16 cellular contexts compared by ENCODE assay signal in the genomic region with DNA sequence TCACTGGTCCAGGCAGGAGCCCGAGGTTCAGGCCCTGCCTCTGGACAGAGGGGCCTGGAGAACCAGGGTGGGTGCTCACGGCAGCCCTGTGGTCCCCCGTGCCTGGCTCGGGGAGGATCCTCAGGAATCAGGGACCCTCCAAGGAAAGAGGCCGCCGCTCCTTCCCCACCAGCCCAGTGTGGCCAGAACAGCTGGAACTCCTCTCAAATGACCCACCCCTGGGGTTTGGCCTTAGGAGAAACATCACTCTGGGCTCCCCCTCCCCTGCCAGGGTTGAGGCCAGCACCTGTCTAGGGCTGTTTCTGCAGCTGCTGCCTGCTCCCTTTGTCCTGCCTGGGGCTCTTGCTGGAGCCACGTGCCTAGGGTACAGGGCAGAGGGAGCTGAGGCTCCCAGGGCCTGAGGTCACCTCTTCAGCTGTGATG. TPM values are rescaled to one million over a fixed set of nuclear protein-coding genes. Genes with fewer than 3 reads are reported as not detected.
DNase-seq lines count a peak whose midpoint lies in the region; ATAC-seq and TF ChIP-seq lines count a peak whose summit lies in the region.
"Had no signal": no experiment of that assay in that cellular context is flagged by ENCODE, and none has a peak within 500 bp of the region (broad histone marks: within the 10 kb centered on the region; RNA-seq: fewer than 3 reads in every experiment).

No MANE protein-coding gene starts in this region.

- H3K9ac ChIP-seq in BLaER1 = 0 out of 2 replicates have a peak overlapping the region, but pooled peaks have one; percentile 17

- no peak overlapping the region for H3K4me2 ChIP-seq in BLaER1

- no peak for ATAC-seq in HG02610 (IDR thresholded peaks at IDR 0.05; ENCODE audit: unreplicated experiment)
- no peak for ATAC-seq in left colon

- H3K4me1 ChIP-seq in BLaER1 = no peaks in the 10 kb centered on the region; the same call in 1 of the 2 replicates
- peaks cover 2% of the 10 kb centered on the region for H3K4me1 ChIP-seq in mesodermal cell (ENCODE audit: control insufficient read depth, insufficient read depth, low read length, poor library complexity, severe bottlenecking)
- H3K4me1 ChIP-seq in breast epithelium = no peaks in the 10 kb centered on the region

- H3K9me3 ChIP-seq in BLaER1 = no peaks in the 10 kb centered on the region
- H3K9me3 ChIP-seq in mesodermal cell (ENCODE audit: control insufficient read depth, low read length) = no peaks in the 10 kb centered on the region
- H3K9me3 ChIP-seq in breast epithelium = no peaks in the 10 kb centered on the region
- H3K9me3 ChIP-seq: sigmoid colon had no signal

- 0 out of 2 replicates have a peak, but pooled peaks cover 10% of the 10 kb centered on the region for H4K20me1 ChIP-seq in BLaER1

- H3K27ac ChIP-seq in BLaER1 (peak overlapping the region; percentile 40; the same call in 1 of the 2 replicates), mesodermal cell (ENCODE audit: low read depth, low read length, severe bottlenecking) (peak overlapping the region; percentile 16), breast epithelium (no peak overlapping the region)

- TF ChIP-seq POLR2A in breast epithelium (IDR thresholded peaks at IDR 0.05) = no peak

- no peak overlapping the region for H3K4me3 ChIP-seq in BLaER1
- H3K4me3 ChIP-seq in mesodermal cell (ENCODE audit: extremely low read depth, insufficient read depth, low read length, poor library complexity, severe bottlenecking) = no peak overlapping the region
- H3K4me3 ChIP-seq in breast epithelium = no peak overlapping the region
- H3K4me3 ChIP-seq: sigmoid colon had no signal

- H3K27me3 ChIP-seq in BLaER1 = no peaks in the 10 kb centered on the region
- no peaks in the 10 kb centered on the region for H3K27me3 ChIP-seq in breast epithelium
- H3K27me3 ChIP-seq: sigmoid colon had no signal

- H3K36me3 ChIP-seq in BLaER1 (peaks cover 69% of the 10 kb centered on the region), mesodermal cell (ENCODE audit: control insufficient read depth, insufficient read depth, low read length) (peaks cover 53% of the 10 kb centered on the region), breast epithelium (no peaks in the 10 kb centered on the region)

- WGBS in mesodermal cell (ENCODE audit: insufficient coverage in 2 of 2), 2 experiments = 78 to 93% methylated on average over 2 to 5 of the region's 7 CpGs

- TF ChIP-seq CTCF in breast epithelium (IDR thresholded peaks at IDR 0.05) = no peak

- DNase-seq in NCI-H1092 (lab: John Stamatoyannopoulos, UW) (peak; percentile 39), SHP77 treated with DMSO at 0.1 percent for 48 hours (lab: John Stamatoyannopoulos, UW) (peak; percentile 87), left colon (no peak), breast epithelium (ENCODE audit: low spot score in 2 of 2) (no peak)
- no peak for DNase-seq in activated CD4-positive, alpha-beta T cell treated with anti-CD3 and anti-CD28 coated beads, Interleukin-2, amount 50 U/mL, for 1 hour
- DNase-seq: activated CD4-positive, alpha-beta T cell treated with anti-CD3 and anti-CD28 coated beads for 4 hours; activated naive CD4-positive, alpha-beta T cell treated with Interleukin-2 at 50 U/mL for 16 hours; cortex of kidney; DMS153; H9; mammary epithelial cell; NCI-H187; sigmoid colon had no signal

- intact Hi-C loops in left colon (cut with DNase I, micrococcal nuclease) = no loop called here
- intact Hi-C loops in breast epithelium (cut with DNase I; ENCODE audit: low total_unique reads) = loop anchor here (5.0 kb wide), 1 partner anchor 628 kb away; no protein-coding TSS in a partner anchor

RNA-seq across cellular contexts. Expression of gene FSCN1, which starts 27.9 kb away (rescaled TPM):
- polyA plus RNA-seq in mesodermal cell (2013, experiment 1 of 2) = 711 TPM
- polyA plus RNA-seq in mesodermal cell (2013, experiment 2 of 2) = 587 TPM
- 10 to 100 TPM in 1 of 2 donors, 1 to 10 TPM in 1; 4.7 to 10.4 TPM for total RNA-seq in left colon
- total RNA-seq in breast epithelium = 10 to 100 TPM; 17.9 to 24.9 (median 22.9) TPM

Comparison
In these comparisons a context has a peak if more than half of its experiments do, and no peak if none do; other contexts are left out.
1. H3K27ac ChIP-seq: peak in BLaER1 (single experiment) and mesodermal cell (single experiment); none in breast epithelium (0 of 2).
2. DNase-seq: peak in NCI-H1092 (single experiment) and SHP77 treated with DMSO at 0.1 percent for 48 hours (single experiment); none in left colon (0 of 2), activated CD4-positive, alpha-beta T cell treated with anti-CD3 and anti-CD28 coated beads, Interleukin-2, amount 50 U/mL, for 1 hour (single experiment) and breast epithelium (0 of 2).